ENCODE assay signal across 1 cellular context in the genomic region with DNA sequence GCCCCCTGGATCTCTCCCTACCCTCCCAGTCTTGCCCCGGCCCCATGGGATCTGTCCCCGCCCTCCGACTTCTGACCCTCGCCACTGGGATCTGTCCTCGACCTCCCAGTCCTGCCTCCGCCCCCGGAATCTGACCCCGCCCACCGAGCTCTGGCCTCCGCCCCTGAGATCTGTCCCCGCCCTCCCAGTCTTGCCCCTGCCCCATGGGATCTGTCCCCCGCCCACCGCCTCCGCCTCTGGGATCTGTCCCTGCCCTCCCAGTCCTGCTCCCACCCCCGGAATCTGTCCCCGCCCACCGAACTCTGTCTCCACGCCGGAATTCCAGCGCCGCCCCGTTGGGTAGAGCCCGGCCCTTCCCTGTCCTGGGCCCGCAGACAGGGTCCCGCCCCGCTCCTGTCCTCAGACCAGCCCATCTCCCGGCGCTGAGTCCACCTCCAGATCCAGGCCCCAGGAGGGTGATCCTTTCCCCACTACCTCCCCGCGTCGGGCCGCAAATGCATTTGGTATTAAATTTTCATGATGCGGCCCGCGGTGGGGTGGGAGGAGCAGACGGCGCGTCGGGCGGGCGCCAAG.
TF ChIP-seq lines count a peak whose summit lies in the region.

No MANE protein-coding gene starts in this region.

TF ChIP-seq in H1, 55 proteins besides CTCF, POLR2A, EP300 and RAD21:
- TF ChIP-seq TBP (IDR thresholded peaks at IDR 0.05; ENCODE audit: low read depth, low read length) (no peak), BCL11A (IDR thresholded peaks at IDR 0.05; ENCODE audit: low read depth in 2 of 2, low read length in 2 of 2) (no peak), TCF12 (IDR thresholded peaks at IDR 0.05; ENCODE audit: low read depth, low read length) (no peak), TAF1 (IDR thresholded peaks at IDR 0.05; ENCODE audit: low read depth, low read length) (no peak), TEAD4 (IDR thresholded peaks at IDR 0.05; ENCODE audit: low read depth, low read length) (peak; percentile 58), SP4 (IDR thresholded peaks at IDR 0.05; ENCODE audit: low read length) (0 out of 2 replicates have a peak, but pooled peaks have one; percentile 1), PHF8 (conservative IDR thresholded peaks at IDR 0.05; ENCODE audit: low read depth, low read length) (peak; percentile 51; the same call in 1 of the 2 replicates), RBBP5 (IDR thresholded peaks at IDR 0.05; ENCODE audit: borderline replicate concordance, low read depth, low read length) (no peak), CHD1 (IDR thresholded peaks at IDR 0.05; ENCODE audit: low read depth, low read length) (no peak), POU5F1 (IDR thresholded peaks at IDR 0.05; ENCODE audit: low read depth, low read length) (no peak), ASH2L (IDR thresholded peaks at IDR 0.05; ENCODE audit: low read length) (peak; percentile 65), KDM4A (IDR thresholded peaks at IDR 0.05; ENCODE audit: low read depth, low read length, severe bottlenecking) (no peak), BACH1 (IDR thresholded peaks at IDR 0.05; ENCODE audit: low read length) (no peak), SP1 (IDR thresholded peaks at IDR 0.05; ENCODE audit: low read depth, low read length) (no peak), ATF2 (IDR thresholded peaks at IDR 0.05; ENCODE audit: low read length) (no peak), JUN (IDR thresholded peaks at IDR 0.05; ENCODE audit: low read depth, low read length) (no peak), EGR1 (IDR thresholded peaks at IDR 0.05; ENCODE audit: borderline replicate concordance, low read depth, low read length) (peak; percentile 85; the same call in 1 of the 2 replicates), USF2 (IDR thresholded peaks at IDR 0.05; ENCODE audit: low read length) (no peak)
TF ChIP-seq in H1: peak in this region for 5.
